Comparison of ENCODE assay signal across 8 cellular contexts in genomic region chr1:19273844-19274531, GRCh38. TPM values are rescaled to one million over a fixed set of nuclear protein-coding genes. Genes with fewer than 3 reads are reported as not detected.
A peak's percentile ranks its signal among the peaks of the same experiment; 100 is the strongest.
DNase-seq lines count a peak whose midpoint lies in the region; ATAC-seq and TF ChIP-seq lines count a peak whose summit lies in the region.
"Not testable (repeated sequence)": the region's sequence is repeated elsewhere in the genome, so short reads cannot be mapped to it uniquely, and the experiment has no call there.

No MANE protein-coding gene starts in this region.

- intact Hi-C loops in Calu3 (cut with micrococcal nuclease; ENCODE audit: unreplicated experiment); mammary epithelial cell (cut with micrococcal nuclease); thyroid gland (cut with DNase I): not testable (repeated sequence)

- peak overlapping the region; percentile 69 for H3K4me2 ChIP-seq in mammary epithelial cell (ENCODE audit: insufficient read depth, low read depth, low read length)

- peak overlapping the region in 1 of 3 experiments; percentile 16 for H3K4me3 ChIP-seq in mammary epithelial cell (replicated peaks in 1 of 3; ENCODE audit: insufficient read depth in 1 of 3, low read depth in 2 of 3, low read length in 3 of 3)
- peak overlapping the region; percentile 30; the same call in 1 of the 2 replicates for H3K4me3 ChIP-seq in iPS DF 6.9 (ENCODE audit: low read length)
- H3K4me3 ChIP-seq in thyroid gland (replicated peaks in 1 of 3): not testable (repeated sequence)

- DNase-seq in Calu3; T-helper 17 cell; mammary epithelial cell; iPS DF 6.9 (ENCODE audit: low read depth, low spot score): not testable (repeated sequence)
- peak; percentile 71 for DNase-seq in mesenteric fat pad (ENCODE audit: low spot score)
- peak; percentile 21 for DNase-seq in retina
- peak; percentile 45 to 48 for DNase-seq in thyroid gland

- H3K9ac ChIP-seq in mammary epithelial cell (ENCODE audit: insufficient read depth, low read length): not testable (repeated sequence)

- H3K27me3 ChIP-seq in mammary epithelial cell (ENCODE audit: insufficient read depth, low read length); thyroid gland: not testable (repeated sequence)
- peaks cover 15% of the 10 kb centered on the region; the same call in 1 of the 2 replicates for H3K27me3 ChIP-seq in iPS DF 6.9 (ENCODE audit: control insufficient read depth, insufficient read depth, low read length)

- not testable (repeated sequence) for TF ChIP-seq CTCF in Calu3 (IDR thresholded peaks at IDR 0.05; ENCODE audit: unreplicated experiment); mammary epithelial cell (conservative IDR thresholded peaks at IDR 0.05 in 1 of 2, IDR thresholded peaks at IDR 0.05 in 1 of 2; ENCODE audit: extremely low read depth in 1 of 2, insufficient read depth in 1 of 2, low read depth in 1 of 2, low read length in 2 of 2); thyroid gland (IDR thresholded peaks at IDR 0.05)

- H3K9me3 Mint-ChIP-seq in Calu3 (ENCODE audit: low read depth, unreplicated experiment): not testable (repeated sequence)

- H3K36me3 Mint-ChIP-seq in Calu3 (ENCODE audit: insufficient read depth, unreplicated experiment): peaks cover 14% of the 10 kb centered on the region
- not testable (repeated sequence) for H3K36me3 Mint-ChIP-seq in T-helper 17 cell (ENCODE audit: low read depth)

- H3K36me3 ChIP-seq in mammary epithelial cell (ENCODE audit: insufficient read depth, low read length); iPS DF 6.9 (ENCODE audit: control insufficient read depth, insufficient read depth, low read length); thyroid gland: not testable (repeated sequence)

- not testable (repeated sequence) for H3K9me3 ChIP-seq in T-helper 17 cell (ENCODE audit: control insufficient read depth, low read length, poor library complexity, severe bottlenecking); mammary epithelial cell (replicated peaks; ENCODE audit: insufficient read depth, low read length); iPS DF 6.9 (ENCODE audit: control insufficient read depth, insufficient read depth, low read length); thyroid gland

- peak overlapping the region; percentile 80 for H2AFZ ChIP-seq in mammary epithelial cell (ENCODE audit: low read depth, low read length)

- WGBS in mammary epithelial cell (ENCODE audit: low coverage, missing lambda C conversion rate): 24% methylated on average over 17 of the region's 66 CpGs
- WGBS in iPS DF 6.9 (ENCODE audit: insufficient coverage, insufficient read length): no CpG with 5 or more reads among the region's 66 CpGs
- WGBS in thyroid gland, 2 donors: 11 to 13% methylated on average over 11 to 20 of the region's 66 CpGs

- CTCF ChIA-PET in Calu3 (lab: Charles Lee); mammary epithelial cell (lab: Charles Lee; ENCODE audit: low non-redundant PET): not testable (repeated sequence)

- dilution Hi-C loops in mammary epithelial cell (cut with HindIII; ENCODE audit: low sequenced_read_pairs): not testable (repeated sequence)

- ATAC-seq in T-helper 17 cell (peak; percentile 37), esophagus mucosa (peak; percentile 70)

- H4K20me1 ChIP-seq in mammary epithelial cell (ENCODE audit: insufficient read depth, low read length): not testable (repeated sequence)

- H3K4me3 Mint-ChIP-seq in Calu3 (ENCODE audit: low read depth, unreplicated experiment): peak overlapping the region; percentile 76
- H3K4me3 Mint-ChIP-seq in T-helper 17 cell: not testable (repeated sequence)

- in situ Hi-C loops in mammary epithelial cell (cut with MboI; ENCODE audit: low sequenced_read_pairs in 2 of 2): not testable (repeated sequence)

- H3K4me1 ChIP-seq in mammary epithelial cell (ENCODE audit: insufficient read depth, low read length); iPS DF 6.9 (ENCODE audit: control insufficient read depth, insufficient read depth, low read length); thyroid gland: not testable (repeated sequence)

- not testable (repeated sequence) for H3K79me2 ChIP-seq in mammary epithelial cell (ENCODE audit: insufficient read depth, low read length)

- H3K27ac ChIP-seq in mammary epithelial cell (ENCODE audit: insufficient read depth, low read depth, low read length); iPS DF 6.9 (ENCODE audit: low read length); thyroid gland: not testable (repeated sequence)

- BruUV-seq in Calu3 (replicated peaks; lab: Mats Ljungman, UMichigan); mammary epithelial cell (replicated peaks; lab: Mats Ljungman, UMichigan): not testable (repeated sequence)

- peaks cover 16% of the 10 kb centered on the region for H3K4me1 Mint-ChIP-seq in Calu3 (ENCODE audit: low read depth, unreplicated experiment)
- not testable (repeated sequence) for H3K4me1 Mint-ChIP-seq in T-helper 17 cell

- H3K27ac Mint-ChIP-seq in Calu3 (ENCODE audit: unreplicated experiment): peak overlapping the region; percentile 32
- H3K27ac Mint-ChIP-seq in T-helper 17 cell: not testable (repeated sequence)

- not testable (repeated sequence) for H3K27me3 Mint-ChIP-seq in Calu3 (ENCODE audit: unreplicated experiment)
- H3K27me3 Mint-ChIP-seq in T-helper 17 cell: peaks cover 10% of the 10 kb centered on the region

- TF ChIP-seq POLR2A in thyroid gland (IDR thresholded peaks at IDR 0.05): not testable (repeated sequence)

RNA-seq across cellular contexts. Expression of gene AKR7A3, which starts 14.6 kb away (rescaled TPM):
- total RNA-seq in Calu3 (2022) (1.7 and 2.2 TPM in 2 replicates), T-helper 17 cell (1 to 10 TPM; 1.1 to 1.4 TPM), mammary epithelial cell (under 1 TPM; 0.50 to 0.59 TPM), esophagus mucosa (0.88 TPM), mesenteric fat pad (1.0 TPM), thyroid gland (1 to 10 TPM; 1.8 to 3.5 (median 2.3) TPM)
- polyA plus RNA-seq in mammary epithelial cell: 0.16 TPM
- polyA minus RNA-seq in mammary epithelial cell: not detected

RNA-seq across cellular contexts. Expression of gene MRTO4, which starts 22.4 kb away (rescaled TPM):
- total RNA-seq in Calu3 (2022) (37.0 and 41.4 TPM in 2 replicates), T-helper 17 cell (10 to 100 TPM; 17.0 to 19.8 TPM), mammary epithelial cell (10 to 100 TPM; 23.3 to 51.6 TPM), esophagus mucosa (35.5 TPM), mesenteric fat pad (33.5 TPM), thyroid gland (10 to 100 TPM; 16.0 to 19.5 (median 17.5) TPM)
- polyA plus RNA-seq in mammary epithelial cell: 73.6 TPM
- polyA minus RNA-seq in mammary epithelial cell: 22.3 TPM

RNA-seq across cellular contexts. Expression of gene EMC1, which starts 22.7 kb away (rescaled TPM):
- total RNA-seq in Calu3 (2022) (50.9 and 53.4 TPM in 2 replicates), T-helper 17 cell (10 to 100 TPM; 24.2 to 32.0 TPM), mammary epithelial cell (10 to 100 TPM; 68.0 to 75.0 TPM), esophagus mucosa (27.9 TPM), mesenteric fat pad (39.9 TPM), thyroid gland (10 to 100 TPM; 32.8 to 54.1 (median 43.0) TPM)
- polyA plus RNA-seq in mammary epithelial cell: 55.7 TPM
- 101 TPM for polyA minus RNA-seq in mammary epithelial cell

RNA-seq across cellular contexts. Expression of gene AKR7A2, which starts 38.0 kb away (rescaled TPM):
- total RNA-seq in Calu3 (2022) (25.7 and 26.3 TPM in 2 replicates), T-helper 17 cell (10 to 100 TPM; 17.3 to 21.9 TPM), mammary epithelial cell (10 to 100 TPM; 45.7 to 60.3 TPM), esophagus mucosa (50.2 TPM), mesenteric fat pad (39.4 TPM), thyroid gland (100 to 1,000 TPM in 2 of 4 donors, 10 to 100 TPM in 2; 70.8 to 136 (median 110) TPM)
- polyA plus RNA-seq in mammary epithelial cell: 65.9 TPM
- polyA minus RNA-seq in mammary epithelial cell: 43.9 TPM

RNA-seq across cellular contexts. Expression of gene SLC66A1, which starts 38.1 kb away (rescaled TPM):
- total RNA-seq in Calu3 (2022) (10.0 and 13.1 TPM in 2 replicates), T-helper 17 cell (1 to 10 TPM; 3.3 to 3.9 TPM), mammary epithelial cell (10 to 100 TPM; 17.7 to 19.7 TPM), esophagus mucosa (6.9 TPM), mesenteric fat pad (15.1 TPM), thyroid gland (10 to 100 TPM; 17.6 to 24.6 (median 17.8) TPM)
- 16.6 TPM for polyA plus RNA-seq in mammary epithelial cell
- 10.5 TPM for polyA minus RNA-seq in mammary epithelial cell
